ENCODE assay signal across 8 cellular contexts in genomic region chr6:20688710-20689500, GRCh38.
A peak's percentile ranks its signal among the peaks of the same experiment; 100 is the strongest.
DNase-seq lines count a peak whose midpoint lies in the region; ATAC-seq, FAIRE-seq and TF ChIP-seq lines count a peak whose summit lies in the region.

No MANE protein-coding gene starts in this region.

- H3K4me2 ChIP-seq in GM23338 = no peak overlapping the region
- peak overlapping the region; percentile 77 for H3K4me2 ChIP-seq in GM12878 (ENCODE audit: control insufficient read depth, insufficient read depth)

- peak; percentile 80 for FAIRE-seq in GM12878 (lab: Jason Lieb, UNC)

- no peaks in the 10 kb centered on the region for H4K20me1 ChIP-seq in GM23338 (replicated peaks; ENCODE audit: insufficient read depth)
- H4K20me1 ChIP-seq in GM12878 (ENCODE audit: control insufficient read depth, insufficient read depth) = no peaks in the 10 kb centered on the region

- SMC1A ChIA-PET in GM12878 (lab: Charles Lee; ENCODE audit: uncharacterized antibody, unreplicated experiment) = interaction anchor here (0.8 to 3.4 kb wide), 10 partner anchors 8 to 315 kb away, joined by 3 to 13 read pairs (median 4); no protein-coding TSS in a partner anchor

- H2AFZ ChIP-seq in GM23338 = no peak overlapping the region
- H2AFZ ChIP-seq in GM12878 (ENCODE audit: control insufficient read depth, low read depth, low read length) = peak overlapping the region; percentile 49

- in situ Hi-C loops in GM12878 (cut with MboI) = no loop called here

- no peaks in the 10 kb centered on the region for H3K27me3 Mint-ChIP-seq in GM23338 (ENCODE audit: insufficient read depth, low read depth, poor library complexity)

- H3K9me2 ChIP-seq in GM23338 (ENCODE audit: insufficient read depth) = no peaks in the 10 kb centered on the region

- intact Hi-C loops in GM12878 (cut with micrococcal nuclease; ENCODE audit: unreplicated experiment) = no loop called here

- CTCF ChIA-PET in GM12878 (lab: Yijun Ruan, JAX) = interaction anchor here (1.1 to 1.2 kb wide), 2 partner anchors 11 to 66 kb away, joined by 3 to 4 read pairs; no protein-coding TSS in a partner anchor

- POLR2A ChIA-PET in GM12878 (lab: Charles Lee) = interaction anchor here (0.6 to 1.4 kb wide), 2 partner anchors 19 to 1354 kb away, joined by 3 read pairs; no protein-coding TSS in a partner anchor

- peak; percentile 79 for ATAC-seq in GM18508 (IDR thresholded peaks at IDR 0.05; ENCODE audit: insufficient read depth, unreplicated experiment)
- peak; percentile 65 for ATAC-seq in GM23338
- ATAC-seq in GM12878 = peak; percentile 96

- no peaks in the 10 kb centered on the region for H3K36me3 Mint-ChIP-seq in GM23338 (ENCODE audit: low read depth)

- H3K9me3 ChIP-seq in GM12878 (replicated peaks; ENCODE audit: control insufficient read depth, insufficient read depth, low read length) = no peaks in the 10 kb centered on the region; the same call in 2 of the 3 replicates

- H3K4me3 Mint-ChIP-seq in GM23338 = no peak overlapping the region

- no peaks in the 10 kb centered on the region for H3K36me3 ChIP-seq in GM23338 (ENCODE audit: insufficient read depth)
- no peaks in the 10 kb centered on the region for H3K36me3 ChIP-seq in GM12878 (ENCODE audit: control insufficient read depth in 2 of 2, insufficient read depth in 2 of 2, low read length in 1 of 2)

- H3K27ac ChIP-seq in GM23338 (ENCODE audit: low read depth) (peak overlapping the region; percentile 12; the same call in 1 of the 2 replicates), GM12878 (ENCODE audit: control insufficient read depth, insufficient read depth) (peak overlapping the region; percentile 72)

- peak; percentile 16; the same call in 1 of the 2 replicates for TF ChIP-seq RAD21 in GM12878 (IDR thresholded peaks at IDR 0.05; ENCODE audit: insufficient read depth, low read depth, low read length)

- H3K4me1 ChIP-seq in GM23338 (ENCODE audit: insufficient read depth) (peaks cover 22% of the 10 kb centered on the region), GM12878 (ENCODE audit: control insufficient read depth, insufficient read depth, low read length) (peaks cover 13% of the 10 kb centered on the region)

- no peaks in the 10 kb centered on the region; the same call in 2 of the 3 replicates for H3K9me3 Mint-ChIP-seq in GM23338

- WGBS in GM12878 (ENCODE audit: insufficient coverage, insufficient replicate concordance, low lambda C conversion rate, missing lambda C conversion rate) = 0% methylated on average over 4 of the region's 4 CpGs

- no peak overlapping the region for H3K4me3 ChIP-seq in GM23338
- peak overlapping the region; percentile 38; the same call in 1 of the 2 replicates for H3K4me3 ChIP-seq in GM12878

- no peaks in the 10 kb centered on the region for H3F3A ChIP-seq in GM23338 (replicated peaks; ENCODE audit: low read depth)

- no peak overlapping the region; the same call in 1 of the 2 replicates for H3K27ac Mint-ChIP-seq in GM23338

- no peak for DNase-seq in GM23338 (ENCODE audit: low spot score)
- peak; percentile 50 for DNase-seq in LHCN-M2 (ENCODE audit: low read depth)
- peak; percentile 59 for DNase-seq in GM12878 (ENCODE audit: low read depth, low spot score)
- DNase-seq in amniotic stem cell (lab: John Stamatoyannopoulos, UW) = no peak
- DNase-seq in stimulated activated CD4-positive, alpha-beta T cell treated with anti-CD3 and anti-CD28 coated beads, Interleukin-15, amount 100 ng/mL, for 24 hours = no peak
- no peak for DNase-seq in islet precursor cell
- no peak for DNase-seq in SHP77 (lab: John Stamatoyannopoulos, UW)

- H3K27me3 ChIP-seq in GM23338 (ENCODE audit: insufficient read depth) (no peaks in the 10 kb centered on the region), GM12878 (replicated peaks in 1 of 2; ENCODE audit: control insufficient read depth in 2 of 2, insufficient read depth in 2 of 2, low read length in 1 of 2) (no peaks in the 10 kb centered on the region)

- no peak for TF ChIP-seq EP300 in GM12878 (IDR thresholded peaks at IDR 0.05; ENCODE audit: borderline replicate concordance in 1 of 2, control insufficient read depth in 1 of 2, low read depth in 2 of 2, low read length in 2 of 2)

- RAD21 ChIA-PET in GM12878 (lab: Charles Lee; ENCODE audit: unreplicated experiment) = interaction anchor here (1.0 to 2.4 kb wide), 2 partner anchors 14 to 19 kb away, joined by 3 to 7 read pairs; no protein-coding TSS in a partner anchor

- no peak for TF ChIP-seq POLR2A in GM12878 (IDR thresholded peaks at IDR 0.05; ENCODE audit: low read depth, low read length)

- TSS peak; percentile 62 for BruUV-seq in GM12878 (replicated peaks; lab: Mats Ljungman, UMichigan)

- H3K79me2 ChIP-seq in GM23338 (replicated peaks; ENCODE audit: insufficient read depth) (peaks cover 38% of the 10 kb centered on the region), GM12878 (ENCODE audit: control insufficient read depth, insufficient read depth, low read length) (no peaks in the 10 kb centered on the region; the same call in 1 of the 2 replicates)

- TF ChIP-seq CTCF in GM23338 (conservative IDR thresholded peaks at IDR 0.05; ENCODE audit: low read depth in 2 of 2) (no peak), GM12878 (IDR thresholded peaks at IDR 0.05 in 2 of 3, conservative IDR thresholded peaks at IDR 0.05 in 1 of 3; ENCODE audit: control insufficient read depth in 2 of 3, extremely low read depth in 1 of 3, insufficient read depth in 1 of 3, low read depth in 3 of 3, low read length in 3 of 3) (no peak)

- peaks cover 32% of the 10 kb centered on the region for H3K4me1 Mint-ChIP-seq in GM23338

- peak overlapping the region; percentile 60 for H3K9ac ChIP-seq in GM12878 (ENCODE audit: control insufficient read depth, insufficient read depth, low read length)

TF ChIP-seq in GM23338, 12 proteins besides CTCF, POLR2A, EP300 and RAD21 (continues in another document):
- TF ChIP-seq ETS1 (IDR thresholded peaks at IDR 0.05) = no peak
- TF ChIP-seq EZH2 (IDR thresholded peaks at IDR 0.05; ENCODE audit: low read depth, unreplicated experiment) = no peak
- TF ChIP-seq CREB1 (CRISPR knock-in tag; IDR thresholded peaks at IDR 0.05; ENCODE audit: low read depth) = no peak
- TF ChIP-seq STAT1 (IDR thresholded peaks at IDR 0.05; ENCODE audit: unreplicated experiment) = no peak

TF ChIP-seq in GM12878, 131 proteins besides CTCF, POLR2A, EP300 and RAD21 (continues in another document):
- TF ChIP-seq IRF5 (IDR thresholded peaks at IDR 0.05; ENCODE audit: borderline replicate concordance) = no peak
- TF ChIP-seq E2F8 (IDR thresholded peaks at IDR 0.05; ENCODE audit: low read depth, partially characterized antibody) = no peak
- peak in 1 of 2 experiments; percentile 31; a peak in 1 of 4 replicates for TF ChIP-seq CEBPB (IDR thresholded peaks at IDR 0.05; ENCODE audit: borderline replicate concordance in 1 of 2, low read depth in 2 of 2, low read length in 2 of 2)
- TF ChIP-seq MXI1 (IDR thresholded peaks at IDR 0.05; ENCODE audit: low read depth, low read length) = no peak
- no peak for TF ChIP-seq YBX1 (IDR thresholded peaks at IDR 0.05)
- TF ChIP-seq SP1 (IDR thresholded peaks at IDR 0.05; ENCODE audit: low read depth, low read length) = no peak
- TF ChIP-seq DPF2 (IDR thresholded peaks at IDR 0.05) = peak; percentile 34; the same call in 1 of the 2 replicates
- TF ChIP-seq WRNIP1 (IDR thresholded peaks at IDR 0.05; ENCODE audit: borderline replicate concordance, low read depth, low read length) = no peak

Comparison
In these comparisons a context has a peak if more than half of its experiments do, and no peak if none do; other contexts are left out.
1. DNase-seq: peak in LHCN-M2 (single experiment) and GM12878 (single experiment); none in GM23338 (single experiment), amniotic stem cell (single experiment), stimulated activated CD4-positive, alpha-beta T cell treated with anti-CD3 and anti-CD28 coated beads, Interleukin-15, amount 100 ng/mL, for 24 hours (single experiment), islet precursor cell (single experiment) and SHP77 (0 of 2).
2. Peak in every context shown above with its lines, with median percentiles within 50 percentile points of each other: ATAC-seq.